ENCODE assay signal across 8 cellular contexts in the genomic region with DNA sequence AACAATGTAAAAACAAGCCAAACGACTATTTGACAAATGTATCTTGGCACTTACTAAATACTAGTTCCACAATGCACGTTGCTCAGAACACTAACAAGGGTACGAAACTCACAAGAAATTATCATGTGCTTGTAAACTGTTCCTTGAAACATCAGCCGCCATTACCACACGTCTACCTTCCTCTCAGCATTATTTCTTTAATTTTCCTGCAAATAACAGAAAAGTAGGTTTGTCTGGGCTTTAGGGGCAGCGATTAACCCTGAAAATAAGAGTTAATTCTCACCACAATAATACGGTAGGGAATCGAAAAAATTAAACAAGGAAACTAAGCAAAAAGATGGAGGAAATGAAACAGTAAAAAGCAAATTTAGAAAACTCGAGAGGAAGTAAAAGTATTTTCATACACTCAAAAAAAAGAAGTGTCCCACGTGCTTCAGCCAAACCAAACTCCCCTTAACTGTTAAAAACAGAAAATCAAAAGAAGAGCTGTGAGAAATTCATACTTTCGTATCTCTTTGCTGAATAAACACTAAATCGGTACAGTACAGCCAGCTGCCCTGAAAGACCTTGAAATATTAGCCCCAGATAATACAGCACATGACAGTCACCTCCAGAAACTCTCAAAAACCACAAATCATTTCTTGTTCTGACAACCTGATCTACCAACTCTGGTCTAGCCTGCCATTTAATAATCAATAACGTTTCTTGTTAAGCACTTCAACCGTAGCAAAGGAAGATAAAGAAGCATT. TPM values are rescaled to one million over a fixed set of nuclear protein-coding genes. Genes with fewer than 3 reads are reported as not detected.
A peak's percentile ranks its signal among the peaks of the same experiment; 100 is the strongest.
DNase-seq lines count a peak whose midpoint lies in the region; ATAC-seq and TF ChIP-seq lines count a peak whose summit lies in the region.

No MANE protein-coding gene starts in this region.

- no peaks in the 10 kb centered on the region for H3K27me3 ChIP-seq in AG04450 (ENCODE audit: control insufficient read depth, insufficient read depth, low read length)
- H3K27me3 ChIP-seq in iPS-15b (ENCODE audit: control insufficient read depth, insufficient read depth, low read length): no peaks in the 10 kb centered on the region
- H3K27me3 ChIP-seq in subcutaneous abdominal adipose tissue (ENCODE audit: control insufficient read depth in 5 of 5, insufficient read depth in 4 of 5, low read length in 5 of 5): no peaks in the 10 kb centered on the region

- no peak for DNase-seq in AG04450 (ENCODE audit: low read depth, low spot score)
- DNase-seq in activated B cell treated with CpG ODN at 0.5 μM for 24 hours: no peak
- DNase-seq in UCSD-AML1 (lab: John Stamatoyannopoulos, UW; ENCODE audit: unreplicated experiment): no peak
- DNase-seq in NCI-H2196 (lab: John Stamatoyannopoulos, UW; ENCODE audit: unreplicated experiment): no peak

- H3K27me3 Mint-ChIP-seq in activated B cell treated with CpG ODN at 0.5 μM for 24 hours: no peaks in the 10 kb centered on the region

- H3K4me3 Mint-ChIP-seq in activated B cell treated with CpG ODN at 0.5 μM for 24 hours: peak overlapping the region; percentile 92

- H3K36me3 Mint-ChIP-seq in activated B cell treated with CpG ODN at 0.5 μM for 24 hours (ENCODE audit: low read depth): peaks cover 55% of the 10 kb centered on the region

- H3K27ac ChIP-seq in AG04450 (ENCODE audit: low read depth, low read length): no peak overlapping the region
- H3K27ac ChIP-seq in subcutaneous abdominal adipose tissue (ENCODE audit: low read depth, low read length): peak overlapping the region; percentile 89

- peaks cover 86% of the 10 kb centered on the region for H3K4me1 Mint-ChIP-seq in activated B cell treated with CpG ODN at 0.5 μM for 24 hours

- H3K9ac ChIP-seq in iPS-15b (ENCODE audit: low read depth, low read length) (peak overlapping the region; percentile 55), subcutaneous abdominal adipose tissue (ENCODE audit: low read length in 5 of 5) (peak overlapping the region; percentile 73 to 98 (median 96))

- TF ChIP-seq CTCF in AG04450 (IDR thresholded peaks at IDR 0.05; ENCODE audit: low read depth, low read length) (no peak), activated B cell treated with CpG ODN at 0.5 μM for 24 hours (IDR thresholded peaks at IDR 0.05) (no peak)

- no peaks in the 10 kb centered on the region for H3K4me1 ChIP-seq in iPS-15b (ENCODE audit: control insufficient read depth, insufficient read depth, low read length)
- peaks cover 11 to 62% (median 55%) of the 10 kb centered on the region in 5 donors for H3K4me1 ChIP-seq in subcutaneous abdominal adipose tissue (ENCODE audit: control insufficient read depth in 5 of 5, insufficient read depth in 5 of 5, low read length in 5 of 5)

- H3K27ac Mint-ChIP-seq in activated B cell treated with CpG ODN at 0.5 μM for 24 hours: peak overlapping the region; percentile 85

- CTCF ChIA-PET in AG04450 (lab: Charles Lee): interaction anchor here (0.7 kb wide), 1 partner anchor 244 kb away, joined by 3 read pairs; no protein-coding TSS in a partner anchor
- CTCF ChIA-PET in activated B cell treated with CpG ODN at 0.5 μM for 24 hours (lab: Charles Lee): interaction anchor here (0.9 kb wide), 1 partner anchor 48 kb away, joined by 3 read pairs; no protein-coding TSS in a partner anchor

- H3K4me3 ChIP-seq in AG04450 (ENCODE audit: low read depth, low read length): peak overlapping the region; percentile 89
- H3K4me3 ChIP-seq in iPS-15b (ENCODE audit: low read depth, low read length): peak overlapping the region; percentile 85
- H3K4me3 ChIP-seq in subcutaneous abdominal adipose tissue (ENCODE audit: low read depth in 1 of 5, low read length in 5 of 5): peak overlapping the region; percentile 86 to 96 (median 90)

- H3K9me3 ChIP-seq in AG04450 (ENCODE audit: control insufficient read depth, insufficient read depth, low read length): no peaks in the 10 kb centered on the region
- no peaks in the 10 kb centered on the region for H3K9me3 ChIP-seq in iPS-15b (ENCODE audit: control insufficient read depth, insufficient read depth, low read length)
- H3K9me3 ChIP-seq in subcutaneous abdominal adipose tissue (ENCODE audit: control insufficient read depth in 5 of 5, low read length in 5 of 5): no peaks in the 10 kb centered on the region

- intact Hi-C loops in activated B cell treated with CpG ODN at 0.5 μM for 24 hours (cut with micrococcal nuclease): loop anchor here (1.0 kb wide), 3 partner anchors 8 to 97 kb away; a partner anchor contains a TSS

- ATAC-seq in GM19023 (IDR thresholded peaks at IDR 0.05; ENCODE audit: unreplicated experiment) (peak; percentile 52), HG03135 (IDR thresholded peaks at IDR 0.05; ENCODE audit: unreplicated experiment) (peak; percentile 50), activated B cell treated with CpG ODN at 0.5 μM for 24 hours (ENCODE audit: low read depth) (peak; percentile 18)

- no peaks in the 10 kb centered on the region for H3K36me3 ChIP-seq in iPS-15b (ENCODE audit: control insufficient read depth, insufficient read depth, low read length)
- peaks cover 0 to 5% (median 2%) of the 10 kb centered on the region in 5 donors for H3K36me3 ChIP-seq in subcutaneous abdominal adipose tissue (ENCODE audit: control insufficient read depth in 5 of 5, insufficient read depth in 5 of 5, low read length in 5 of 5)

- H3K9me3 Mint-ChIP-seq in activated B cell treated with CpG ODN at 0.5 μM for 24 hours: no peaks in the 10 kb centered on the region

- POLR2A ChIA-PET in AG04450 (lab: Yijun Ruan, JAX): no interaction called here
- POLR2A ChIA-PET in activated B cell treated with CpG ODN at 0.5 μM for 24 hours (lab: Charles Lee): interaction anchor here (0.6 to 9.1 kb wide), 9 partner anchors 11 to 94 kb away, joined by 3 to 80 read pairs (median 8); no protein-coding TSS in a partner anchor

RNA-seq across cellular contexts. Expression of a gene that starts 1.2 kb away (rescaled TPM):
- 53.7 and 65.9 TPM in 2 replicates for polyA plus RNA-seq in AG04450 (2011; rRNA removed)
- polyA minus RNA-seq in AG04450 (2011; rRNA and poly(A)+ RNA removed): 66.7 and 69.8 TPM in 2 replicates
- total RNA-seq in activated B cell treated with CpG ODN at 0.5 μM for 24 hours: 287 and 310 TPM in 2 replicates
